In genomic region chr1:197921235-197922069, GRCh38 we compare ENCODE assay signal across 11 cellular contexts. TPM values are rescaled to one million over a fixed set of nuclear protein-coding genes. Genes with fewer than 3 reads are reported as not detected.
DNase-seq lines count a peak whose midpoint lies in the region.
"Had no signal": no experiment of that assay in that cellular context is flagged by ENCODE, and none has a peak within 500 bp of the region (broad histone marks: within the 10 kb centered on the region; RNA-seq: fewer than 3 reads in every experiment).

No MANE protein-coding gene starts in this region.

- peak; percentile 13 for DNase-seq in NCI-H748 (lab: John Stamatoyannopoulos, UW; ENCODE audit: unreplicated experiment)
- DNase-seq in NCI-H748 treated with DMSO at 0.1 percent for 48 hours (lab: John Stamatoyannopoulos, UW): no peak
- DNase-seq in SK-N-MC (ENCODE audit: low read depth, low spot score): no peak
- DNase-seq in retina: peak; percentile 74
- DNase-seq in mesenteric fat pad (ENCODE audit: low spot score): no peak
- no peak for DNase-seq in NCI-H1417 treated with DMSO at 0.1 percent for 48 hours (lab: John Stamatoyannopoulos, UW)
- no peak for DNase-seq in DMS 273 (lab: John Stamatoyannopoulos, UW; ENCODE audit: unreplicated experiment)
- DNase-seq: activated CD8-positive, alpha-beta memory T cell treated with anti-CD3 and anti-CD28 coated beads for 24 hours; effector memory CD4-positive, alpha-beta T cell had no signal

- H3K27ac ChIP-seq in SK-N-MC: 0 out of 2 replicates have a peak overlapping the region, but pooled peaks have one; percentile 26

- H3K9me3 ChIP-seq in SK-N-MC (ENCODE audit: low read depth, low read length) (no peaks in the 10 kb centered on the region), iPS-15b (ENCODE audit: control insufficient read depth, insufficient read depth, low read length) (no peaks in the 10 kb centered on the region)

- peaks cover 89% of the 10 kb centered on the region for H3K27me3 ChIP-seq in iPS-15b (ENCODE audit: control insufficient read depth, insufficient read depth, low read length)

- H3K9ac ChIP-seq in SK-N-MC (ENCODE audit: insufficient read length) (no peak overlapping the region), iPS-15b (ENCODE audit: low read depth, low read length) (no peak overlapping the region)

- no peak overlapping the region for H3K4me3 ChIP-seq in SK-N-MC
- peak overlapping the region; percentile 70 for H3K4me3 ChIP-seq in iPS-15b (ENCODE audit: low read depth, low read length)

- peaks cover 57% of the 10 kb centered on the region for H3K36me3 ChIP-seq in SK-N-MC (ENCODE audit: insufficient read depth, low read length)
- H3K36me3 ChIP-seq in iPS-15b (ENCODE audit: control insufficient read depth, insufficient read depth, low read length): no peaks in the 10 kb centered on the region

- peaks cover 19% of the 10 kb centered on the region for H3K4me1 ChIP-seq in iPS-15b (ENCODE audit: control insufficient read depth, insufficient read depth, low read length)

RNA-seq across cellular contexts. Expression of gene LHX9, which starts 4.3 kb away (rescaled TPM):
- total RNA-seq in mesenteric fat pad: not detected
- total RNA-seq: mononuclear cell had no signal

RNA-seq across cellular contexts. Expression of gene C1orf53, which starts 19.0 kb away (rescaled TPM):
- 1.7 TPM for total RNA-seq in mesenteric fat pad
- total RNA-seq: mononuclear cell had no signal

Comparison
In these comparisons a context has a peak if more than half of its experiments do, and no peak if none do; other contexts are left out.
1. DNase-seq: peak in NCI-H748 (single experiment) and retina (single experiment); none in NCI-H748 treated with DMSO at 0.1 percent for 48 hours (single experiment), SK-N-MC (single experiment), mesenteric fat pad (single experiment), NCI-H1417 treated with DMSO at 0.1 percent for 48 hours (single experiment) and DMS 273 (single experiment).